12 cellular contexts compared by ENCODE assay signal in the genomic region with DNA sequence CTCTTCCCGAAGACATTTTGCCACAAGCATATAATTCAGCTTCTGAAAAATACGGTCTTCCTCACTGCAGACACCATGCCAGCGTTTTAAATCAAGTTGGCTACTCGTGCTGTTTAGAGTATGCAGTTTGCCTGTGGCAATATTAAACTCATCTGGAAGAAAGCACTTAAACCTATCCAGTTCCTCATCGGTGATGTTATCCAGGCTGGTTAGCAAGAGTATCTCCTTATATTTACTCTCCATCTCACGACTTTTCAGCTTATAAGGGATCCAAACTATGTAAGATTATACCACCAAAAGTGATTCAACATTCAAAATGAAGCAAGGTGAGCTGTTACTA. TPM values are rescaled to one million over a fixed set of nuclear protein-coding genes. Genes with fewer than 3 reads are reported as not detected.
DNase-seq lines count a peak whose midpoint lies in the region; ATAC-seq and TF ChIP-seq lines count a peak whose summit lies in the region.
"Had no signal": no experiment of that assay in that cellular context is flagged by ENCODE, and none has a peak within 500 bp of the region (broad histone marks: within the 10 kb centered on the region; RNA-seq: fewer than 3 reads in every experiment).

No MANE protein-coding gene starts in this region.

- H3K9me3 ChIP-seq in A673 (ENCODE audit: low read depth, low read length, poor library complexity, severe bottlenecking) = no peaks in the 10 kb centered on the region

- POLR2A ChIA-PET in A673 (lab: Charles Lee; ENCODE audit: low non-redundant PET) = no interaction called here

- no peak for DNase-seq in A673 (ENCODE audit: low spot score)
- DNase-seq in fibroblast of mammary gland (ENCODE audit: low read depth) = no peak
- DNase-seq in neural crest cell (ENCODE audit: low read depth, low spot score) = no peak
- no peak for DNase-seq in ecto neural progenitor cell (ENCODE audit: low spot score)
- no peak for DNase-seq in activated CD4-positive, alpha-beta T cell treated with anti-CD3 and anti-CD28 coated beads, Interleukin-2, amount 10 ng/mL, durations not matched to agents 24 days and 14 days
- DNase-seq in stimulated activated naive B cell treated with anti-CD40 and anti-IgM and Interleukin-4, amounts not matched to agents 10 μg/mL and 1 μg/mL and 100 μg/mL, for 72 hours = no peak
- DNase-seq: activated naive CD8-positive, alpha-beta T cell treated with anti-CD3 and anti-CD28 coated beads, Interleukin-2, amount 50 U/mL, for 24 hours; naive thymus-derived CD8-positive, alpha-beta T cell; NCI-H1436 treated with DMSO at 0.1 percent for 48 hours; stimulated activated naive CD8-positive, alpha-beta T cell treated with anti-CD3 and anti-CD28 coated beads, Interleukin-15, Interleukin-2, amounts not matched to agents 100 U/mL and 50 U/mL, for 24 hours had no signal

- TSS peak; percentile 89 for BruUV-seq in A673 (replicated peaks; lab: Mats Ljungman, UMichigan)

- peaks cover 26% of the 10 kb centered on the region for H3K4me1 ChIP-seq in A673 (ENCODE audit: insufficient read depth, low read length, poor library complexity, severe bottlenecking)

- peaks cover 40% of the 10 kb centered on the region for H3K4me1 Mint-ChIP-seq in neural crest cell
- H3K4me1 Mint-ChIP-seq in activated CD4-positive, alpha-beta T cell treated with anti-CD3 and anti-CD28 coated beads, Interleukin-2, amount 10 ng/mL, durations not matched to agents 24 days and 14 days = peaks cover 32% of the 10 kb centered on the region
- peaks cover 6 to 12% of the 10 kb centered on the region in 2 donors for H3K4me1 Mint-ChIP-seq in stimulated activated naive B cell treated with anti-CD40 and anti-IgM and Interleukin-4, amounts not matched to agents 10 μg/mL and 1 μg/mL and 100 μg/mL, for 72 hours

- H3K36me3 Mint-ChIP-seq in neural crest cell (ENCODE audit: low read depth) = no peaks in the 10 kb centered on the region
- peaks cover 13% of the 10 kb centered on the region for H3K36me3 Mint-ChIP-seq in activated CD4-positive, alpha-beta T cell treated with anti-CD3 and anti-CD28 coated beads, Interleukin-2, amount 10 ng/mL, durations not matched to agents 24 days and 14 days (ENCODE audit: low read depth)
- peaks cover 0 to 11% of the 10 kb centered on the region in 2 donors for H3K36me3 Mint-ChIP-seq in stimulated activated naive B cell treated with anti-CD40 and anti-IgM and Interleukin-4, amounts not matched to agents 10 μg/mL and 1 μg/mL and 100 μg/mL, for 72 hours
- H3K36me3 Mint-ChIP-seq: naive thymus-derived CD8-positive, alpha-beta T cell had no signal

- H3K4me3 ChIP-seq in A673 (ENCODE audit: low read depth, low read length, poor library complexity, severe bottlenecking) = peak overlapping the region; percentile 56
- H3K4me3 ChIP-seq in WI38 (ENCODE audit: low read depth, low read length) = peak overlapping the region; percentile 62
- H3K4me3 ChIP-seq in fibroblast of mammary gland (ENCODE audit: control insufficient read depth, low read depth, low read length) = peak overlapping the region; percentile 67

- H3K27ac Mint-ChIP-seq in neural crest cell (ENCODE audit: unreplicated experiment) = peak overlapping the region; percentile 79
- H3K27ac Mint-ChIP-seq in activated CD4-positive, alpha-beta T cell treated with anti-CD3 and anti-CD28 coated beads, Interleukin-2, amount 10 ng/mL, durations not matched to agents 24 days and 14 days = no peak overlapping the region
- H3K27ac Mint-ChIP-seq in stimulated activated naive B cell treated with anti-CD40 and anti-IgM and Interleukin-4, amounts not matched to agents 10 μg/mL and 1 μg/mL and 100 μg/mL, for 72 hours = no peak overlapping the region
- H3K27ac Mint-ChIP-seq: activated naive CD8-positive, alpha-beta T cell treated with anti-CD3 and anti-CD28 coated beads, Interleukin-2, amount 50 U/mL, for 24 hours had no signal

- H3K27me3 ChIP-seq in A673 (replicated peaks; ENCODE audit: insufficient read depth, low read depth, low read length, poor library complexity) = no peaks in the 10 kb centered on the region

- ATAC-seq in HG03442 (IDR thresholded peaks at IDR 0.05; ENCODE audit: unreplicated experiment) = no peak
- no peak for ATAC-seq in stimulated activated naive B cell treated with anti-CD40 and anti-IgM and Interleukin-4, amounts not matched to agents 10 μg/mL and 1 μg/mL and 100 μg/mL, for 72 hours (replicated peaks)
- ATAC-seq: naive thymus-derived CD8-positive, alpha-beta T cell; stimulated activated naive CD8-positive, alpha-beta T cell treated with anti-CD3 and anti-CD28 coated beads, Interleukin-15, Interleukin-2, amounts not matched to agents 100 U/mL and 50 U/mL, for 24 hours had no signal

- no peaks in the 10 kb centered on the region for H3K27me3 Mint-ChIP-seq in neural crest cell (ENCODE audit: low read depth)
- no peaks in the 10 kb centered on the region for H3K27me3 Mint-ChIP-seq in activated CD4-positive, alpha-beta T cell treated with anti-CD3 and anti-CD28 coated beads, Interleukin-2, amount 10 ng/mL, durations not matched to agents 24 days and 14 days
- no peaks in the 10 kb centered on the region for H3K27me3 Mint-ChIP-seq in stimulated activated naive B cell treated with anti-CD40 and anti-IgM and Interleukin-4, amounts not matched to agents 10 μg/mL and 1 μg/mL and 100 μg/mL, for 72 hours
- H3K27me3 Mint-ChIP-seq: activated naive CD8-positive, alpha-beta T cell treated with anti-CD3 and anti-CD28 coated beads, Interleukin-2, amount 50 U/mL, for 24 hours had no signal

- no peaks in the 10 kb centered on the region for H3K36me3 ChIP-seq in A673 (ENCODE audit: insufficient read depth, low read length, poor library complexity, severe bottlenecking)

- TF ChIP-seq CTCF in A673 (conservative IDR thresholded peaks at IDR 0.05; ENCODE audit: low read depth, low read length) (no peak), WI38 (IDR thresholded peaks at IDR 0.05; ENCODE audit: low read depth, low read length) (no peak), fibroblast of mammary gland (conservative IDR thresholded peaks at IDR 0.05; ENCODE audit: control insufficient read depth, insufficient read depth, low read depth, low read length) (no peak), neural crest cell (conservative IDR thresholded peaks at IDR 0.05) (no peak)

- peak overlapping the region; percentile 86 for H3K4me3 Mint-ChIP-seq in neural crest cell
- no peak overlapping the region for H3K4me3 Mint-ChIP-seq in activated CD4-positive, alpha-beta T cell treated with anti-CD3 and anti-CD28 coated beads, Interleukin-2, amount 10 ng/mL, durations not matched to agents 24 days and 14 days
- no peak overlapping the region for H3K4me3 Mint-ChIP-seq in stimulated activated naive B cell treated with anti-CD40 and anti-IgM and Interleukin-4, amounts not matched to agents 10 μg/mL and 1 μg/mL and 100 μg/mL, for 72 hours
- H3K4me3 Mint-ChIP-seq: activated naive CD8-positive, alpha-beta T cell treated with anti-CD3 and anti-CD28 coated beads, Interleukin-2, amount 50 U/mL, for 24 hours; naive thymus-derived CD8-positive, alpha-beta T cell had no signal

- H3K9me3 Mint-ChIP-seq in neural crest cell = no peaks in the 10 kb centered on the region
- peaks cover under 1% of the 10 kb centered on the region for H3K9me3 Mint-ChIP-seq in activated CD4-positive, alpha-beta T cell treated with anti-CD3 and anti-CD28 coated beads, Interleukin-2, amount 10 ng/mL, durations not matched to agents 24 days and 14 days
- H3K9me3 Mint-ChIP-seq in stimulated activated naive B cell treated with anti-CD40 and anti-IgM and Interleukin-4, amounts not matched to agents 10 μg/mL and 1 μg/mL and 100 μg/mL, for 72 hours = no peaks in the 10 kb centered on the region
- H3K9me3 Mint-ChIP-seq: activated naive CD8-positive, alpha-beta T cell treated with anti-CD3 and anti-CD28 coated beads, Interleukin-2, amount 50 U/mL, for 24 hours; naive thymus-derived CD8-positive, alpha-beta T cell had no signal

- CTCF ChIA-PET in A673 (lab: Charles Lee) = interaction anchor here (1.0 kb wide), 1 partner anchor 9 kb away, joined by 3 read pairs; a partner anchor contains a TSS

- H3K27ac ChIP-seq in A673 (ENCODE audit: low read depth, low read length, poor library complexity, severe bottlenecking) = peak overlapping the region; percentile 73

- intact Hi-C loops in A673 (cut with micrococcal nuclease; ENCODE audit: unreplicated experiment) = loop anchor here (5.0 to 10.0 kb wide), 3 partner anchors 72 to 1035 kb away; a partner anchor contains a TSS
- intact Hi-C loops in activated CD4-positive, alpha-beta T cell treated with anti-CD3 and anti-CD28 coated beads, Interleukin-2, amount 10 ng/mL, durations not matched to agents 24 days and 14 days (cut with micrococcal nuclease) = loop anchor here (10.0 kb wide), 1 partner anchor 625 kb away; no protein-coding TSS in a partner anchor

RNA-seq across cellular contexts. Expression of a gene that starts 9.7 kb away (rescaled TPM):
- 68.1 and 87.4 TPM in 2 replicates for total RNA-seq in A673 (2021)
- 4.9 and 6.3 TPM in 2 replicates for total RNA-seq in neural crest cell
- 217 and 223 TPM in 2 replicates for total RNA-seq in activated CD4-positive, alpha-beta T cell treated with anti-CD3 and anti-CD28 coated beads, Interleukin-2, amount 10 ng/mL, durations not matched to agents 24 days and 14 days
